14 cellular contexts compared by ENCODE assay signal in genomic region chr7:1593091-1593866, GRCh38. TPM values are rescaled to one million over a fixed set of nuclear protein-coding genes. Genes with fewer than 3 reads are reported as not detected.
DNase-seq lines count a peak whose midpoint lies in the region; ATAC-seq, FAIRE-seq and TF ChIP-seq lines count a peak whose summit lies in the region.
"Had no signal": no experiment of that assay in that cellular context is flagged by ENCODE, and none has a peak within 500 bp of the region (broad histone marks: within the 10 kb centered on the region; RNA-seq: fewer than 3 reads in every experiment).

No MANE protein-coding gene starts in this region.

- H3K36me3 Mint-ChIP-seq in activated naive CD4-positive, alpha-beta T cell treated with anti-CD3 and anti-CD28 coated beads for 36 hours (ENCODE audit: low read depth): no peaks in the 10 kb centered on the region
- H3K36me3 Mint-ChIP-seq: brain, immature natural killer cell, T-cell had no signal

- peak; percentile 18 for DNase-seq in activated naive CD4-positive, alpha-beta T cell treated with anti-CD3 and anti-CD28 coated beads for 36 hours
- no peak for DNase-seq in activated naive CD4-positive, alpha-beta T cell (lab: John Stamatoyannopoulos, UW)
- DNase-seq in M059J (ENCODE audit: low read depth) (peak; percentile 22), bronchial epithelial cell (ENCODE audit: low read depth) (no peak), small intestine (peak; percentile 7), LoVo (ENCODE audit: low spot score) (no peak), DMS153 treated with DMSO at 0.1 percent for 48 hours (lab: John Stamatoyannopoulos, UW; ENCODE audit: unreplicated experiment) (no peak)
- DNase-seq: immature natural killer cell, Kasumi-1 had no signal

- ATAC-seq in HG02884 (IDR thresholded peaks at IDR 0.05; ENCODE audit: unreplicated experiment): no peak

- intact Hi-C loops in activated naive CD4-positive, alpha-beta T cell treated with anti-CD3 and anti-CD28 coated beads for 36 hours (cut with micrococcal nuclease): loop anchor here (10.0 kb wide), 1 partner anchor 392 kb away; no protein-coding TSS in a partner anchor

- H3K4me3 ChIP-seq in bronchial epithelial cell (ENCODE audit: low read depth, low read length) (no peak overlapping the region), small intestine (ENCODE audit: low read depth in 1 of 2, low read length in 2 of 2) (no peak overlapping the region)
- H3K4me3 ChIP-seq: HAP-1 had no signal

- H3K27ac Mint-ChIP-seq in activated naive CD4-positive, alpha-beta T cell treated with anti-CD3 and anti-CD28 coated beads for 36 hours: no peak overlapping the region
- H3K27ac Mint-ChIP-seq: brain, T-cell had no signal

- peaks cover 31% of the 10 kb centered on the region for H3K27me3 Mint-ChIP-seq in activated naive CD4-positive, alpha-beta T cell treated with anti-CD3 and anti-CD28 coated beads for 36 hours (ENCODE audit: low read depth)

- 64 to 70% (median 67%) methylated on average over 18 to 19 of the region's 19 CpGs for WGBS in small intestine, 3 donors

- peaks cover 7% of the 10 kb centered on the region for H3K9me3 Mint-ChIP-seq in activated naive CD4-positive, alpha-beta T cell treated with anti-CD3 and anti-CD28 coated beads for 36 hours
- H3K9me3 Mint-ChIP-seq: immature natural killer cell had no signal

- no peak overlapping the region for H3K27ac ChIP-seq in small intestine (ENCODE audit: low read depth in 1 of 2, low read length in 1 of 2)

- no peaks in the 10 kb centered on the region for H3K36me3 ChIP-seq in bronchial epithelial cell (ENCODE audit: control insufficient read depth, insufficient read depth, low read length)
- no peaks in the 10 kb centered on the region for H3K36me3 ChIP-seq in small intestine (ENCODE audit: control insufficient read depth in 2 of 2, insufficient read depth in 2 of 2, low read length in 2 of 2)
- H3K36me3 ChIP-seq: HAP-1 had no signal

- no peak for FAIRE-seq in bronchial epithelial cell (lab: Jason Lieb, UNC)
- no peak for FAIRE-seq in small intestine (lab: Jason Lieb, UNC)

- H3K27me3 ChIP-seq in bronchial epithelial cell (ENCODE audit: control insufficient read depth, insufficient read depth, low read length) (peaks cover 4% of the 10 kb centered on the region), small intestine (ENCODE audit: control insufficient read depth in 2 of 2, insufficient read depth in 2 of 2, low read length in 2 of 2) (peaks cover 0 to 18% of the 10 kb centered on the region in 2 donors)

- H3K4me1 ChIP-seq in small intestine (ENCODE audit: control insufficient read depth in 2 of 2, insufficient read depth in 1 of 2, low read depth in 1 of 2, low read length in 1 of 2): no peaks in the 10 kb centered on the region
- H3K4me1 ChIP-seq: HAP-1 had no signal

- peak; percentile 21 for TF ChIP-seq CTCF in bronchial epithelial cell (IDR thresholded peaks at IDR 0.05; ENCODE audit: insufficient read depth, low read length, severe bottlenecking)

- peaks cover 19% of the 10 kb centered on the region for H3K4me1 Mint-ChIP-seq in activated naive CD4-positive, alpha-beta T cell treated with anti-CD3 and anti-CD28 coated beads for 36 hours (ENCODE audit: low read depth)
- H3K4me1 Mint-ChIP-seq: immature natural killer cell had no signal

- H3K9me3 ChIP-seq in small intestine (ENCODE audit: control insufficient read depth, low read depth): no peaks in the 10 kb centered on the region
- H3K9me3 ChIP-seq: HAP-1 had no signal

- no peak overlapping the region for H3K4me3 Mint-ChIP-seq in activated naive CD4-positive, alpha-beta T cell treated with anti-CD3 and anti-CD28 coated beads for 36 hours
- H3K4me3 Mint-ChIP-seq: brain had no signal

- CTCF ChIA-PET in activated naive CD4-positive, alpha-beta T cell treated with anti-CD3 and anti-CD28 coated beads for 36 hours (lab: Charles Lee): interaction anchor here (1.9 kb wide), 1 partner anchor 12 kb away, joined by 5 read pairs; no protein-coding TSS in a partner anchor

RNA-seq across cellular contexts. Expression of gene PSMG3, which starts 23.4 kb away (rescaled TPM):
- 10 to 100 TPM; 29.8 to 33.9 TPM for total RNA-seq in activated naive CD4-positive, alpha-beta T cell treated with anti-CD3 and anti-CD28 coated beads for 36 hours
- 86.5 and 87.9 TPM in 2 replicates for total RNA-seq in M059J (2014; rRNA removed; shearing (Covaris generic))
- total RNA-seq in bronchial epithelial cell: 50.8 and 55.2 TPM in 2 replicates
- 10 to 100 TPM; 67.0 to 73.1 (median 72.7) TPM for polyA plus RNA-seq in small intestine

RNA-seq across cellular contexts. Expression of gene TMEM184A, which starts 37.3 kb away (rescaled TPM):
- under 1 TPM in 1 of 2 experiments, not detected in 1; 0.36 TPM for total RNA-seq in activated naive CD4-positive, alpha-beta T cell treated with anti-CD3 and anti-CD28 coated beads for 36 hours
- 1.8 and 3.3 TPM in 2 replicates for total RNA-seq in M059J (2014; rRNA removed; shearing (Covaris generic))
- total RNA-seq in bronchial epithelial cell: 9.0 and 43.8 TPM in 2 replicates
- polyA plus RNA-seq in small intestine: 10 to 100 TPM; 30.0 to 55.0 (median 37.4) TPM
- total RNA-seq: skeletal muscle tissue had no signal
- polyA plus RNA-seq: immature natural killer cell had no signal

Comparison
In these comparisons a context has a peak if more than half of its experiments do, and no peak if none do; other contexts are left out.
1. DNase-seq: peak in activated naive CD4-positive, alpha-beta T cell treated with anti-CD3 and anti-CD28 coated beads for 36 hours (single experiment), M059J (single experiment) and small intestine (single experiment); none in activated naive CD4-positive, alpha-beta T cell (0 of 4), bronchial epithelial cell (single experiment), LoVo (single experiment) and DMS153 treated with DMSO at 0.1 percent for 48 hours (single experiment).